ENCODE assay signal across 14 cellular contexts in genomic region chr11:15824060-15824459, GRCh38.
A peak's percentile ranks its signal among the peaks of the same experiment; 100 is the strongest.
DNase-seq lines count a peak whose midpoint lies in the region; ATAC-seq and TF ChIP-seq lines count a peak whose summit lies in the region.
"Had no signal": no experiment of that assay in that cellular context is flagged by ENCODE, and none has a peak within 500 bp of the region (broad histone marks: within the 10 kb centered on the region; RNA-seq: fewer than 3 reads in every experiment).

No MANE protein-coding gene starts in this region.

- intact Hi-C loops in A673 (cut with micrococcal nuclease; ENCODE audit: unreplicated experiment), result loop anchor here (10.0 kb wide), 1 partner anchor 549 kb away; no protein-coding TSS in a partner anchor
- intact Hi-C loops in right cardiac atrium (cut with DNase I), result loop anchor here in 2 of 4 donors (10.0 kb wide), 2 partner anchors 161 to 781 kb away; no protein-coding TSS in a partner anchor

- no peak overlapping the region for H3K4ac ChIP-seq in mesenchymal stem cell (ENCODE audit: low read depth in 1 of 2, low read length in 2 of 2)
- no peak overlapping the region for H3K4ac ChIP-seq in H9 (ENCODE audit: low read depth, low read length)

- H3K9me3 ChIP-seq in AG04450 (ENCODE audit: control insufficient read depth, insufficient read depth, low read length), result peaks cover 3% of the 10 kb centered on the region
- H3K9me3 ChIP-seq in adipocyte (ENCODE audit: control insufficient read depth, low read length), result no peaks in the 10 kb centered on the region
- no peaks in the 10 kb centered on the region for H3K9me3 ChIP-seq in fibroblast of lung (ENCODE audit: control insufficient read depth, insufficient read depth, low read depth, low read length)
- peaks cover 4% of the 10 kb centered on the region for H3K9me3 ChIP-seq in mesenchymal stem cell (ENCODE audit: control insufficient read depth, low read length)
- no peaks in the 10 kb centered on the region for H3K9me3 ChIP-seq in A673 (ENCODE audit: low read depth, low read length, poor library complexity, severe bottlenecking)
- H3K9me3 ChIP-seq in H9 (ENCODE audit: control insufficient read depth, low read depth, low read length), result no peaks in the 10 kb centered on the region
- no peaks in the 10 kb centered on the region for H3K9me3 ChIP-seq in right cardiac atrium (ENCODE audit: control insufficient read depth, low read length)
- H3K9me3 ChIP-seq: BLaER1 treated with 17β-estradiol and CSF1 and Interleukin-3, amounts not matched to agents 10 nM and 100 nM had no signal

- H3K79me2 ChIP-seq in fibroblast of lung (ENCODE audit: control insufficient read depth, insufficient read depth, low read length) (no peaks in the 10 kb centered on the region), H9 (ENCODE audit: insufficient read depth, low read length) (no peaks in the 10 kb centered on the region)

- H2BK12ac ChIP-seq in mesenchymal stem cell (ENCODE audit: low read length in 2 of 2) (no peak overlapping the region), H9 (ENCODE audit: insufficient read length, low read depth, low read length) (no peak overlapping the region)

- H2BK20ac ChIP-seq in H9 (ENCODE audit: low read depth, low read length, poor library complexity, severe bottlenecking), result no peak overlapping the region

- H4K8ac ChIP-seq in mesenchymal stem cell (ENCODE audit: low read length) (no peak overlapping the region), H9 (replicated peaks; ENCODE audit: insufficient read length, low read depth, low read length) (no peak overlapping the region)

- no peaks in the 10 kb centered on the region for H3K9me3 Mint-ChIP-seq in H9
- H3K9me3 Mint-ChIP-seq: GM23338 had no signal

- no peak overlapping the region for H3T11ph ChIP-seq in H9 (ENCODE audit: low read length)

- H4K20me1 ChIP-seq in fibroblast of lung (ENCODE audit: control insufficient read depth, extremely low read depth, insufficient read depth, low read length) (no peaks in the 10 kb centered on the region), H9 (ENCODE audit: control insufficient read depth, insufficient read depth, insufficient read length) (no peaks in the 10 kb centered on the region)
- H4K20me1 ChIP-seq: BLaER1 treated with 17β-estradiol and CSF1 and Interleukin-3, amounts not matched to agents 10 nM and 100 nM had no signal

- H3K9ac ChIP-seq in adipocyte (ENCODE audit: low read length) (no peak overlapping the region), fibroblast of lung (ENCODE audit: insufficient read depth, low read length) (no peak overlapping the region), mesenchymal stem cell (ENCODE audit: low read length) (no peak overlapping the region), H9 (ENCODE audit: extremely low read depth, insufficient read length, low read length) (no peak overlapping the region)
- H3K9ac ChIP-seq: BLaER1 treated with 17β-estradiol and CSF1 and Interleukin-3, amounts not matched to agents 10 nM and 100 nM had no signal

- H3K23ac ChIP-seq in mesenchymal stem cell (ENCODE audit: low read length in 2 of 2) (no peak overlapping the region), H9 (ENCODE audit: insufficient read length, low read depth, low read length) (no peak overlapping the region)

- H3K56ac ChIP-seq in H9 (ENCODE audit: insufficient read length, low read depth, low read length), result no peak overlapping the region

- no peaks in the 10 kb centered on the region for H3K4me1 ChIP-seq in adipocyte (ENCODE audit: control insufficient read depth, insufficient read depth, low read length)
- no peaks in the 10 kb centered on the region for H3K4me1 ChIP-seq in fibroblast of lung (ENCODE audit: control insufficient read depth, extremely low read depth, insufficient read depth, low read length)
- H3K4me1 ChIP-seq in mesenchymal stem cell (ENCODE audit: control insufficient read depth, insufficient read depth, low read depth, low read length), result no peaks in the 10 kb centered on the region
- H3K4me1 ChIP-seq in A673 (ENCODE audit: insufficient read depth, low read length, poor library complexity, severe bottlenecking), result peaks cover 20% of the 10 kb centered on the region
- no peaks in the 10 kb centered on the region for H3K4me1 ChIP-seq in H9 (ENCODE audit: insufficient read depth, low read length)
- peaks cover 3% of the 10 kb centered on the region for H3K4me1 ChIP-seq in right cardiac atrium (ENCODE audit: control insufficient read depth, insufficient read depth, low read length)

- WGBS in mesenchymal stem cell, result 42% methylated on average over 1 of the region's 1 CpG
- no CpG with 5 or more reads among the region's 1 CpG for whole genome bisulfite sequencing in H9 (ENCODE audit: extremely low coverage, insufficient read length, low lambda C conversion rate)
- WGBS in right cardiac atrium, result 89% methylated on average over 1 of the region's 1 CpG

- H3K27me3 Mint-ChIP-seq in H9 (ENCODE audit: low read depth), result peaks cover 9% of the 10 kb centered on the region
- H3K27me3 Mint-ChIP-seq: CD4-positive, CD25-positive, alpha-beta regulatory T cell had no signal

- H3K79me1 ChIP-seq in mesenchymal stem cell (replicated peaks; ENCODE audit: low read length, poor library complexity, severe bottlenecking), result no peaks in the 10 kb centered on the region
- no peaks in the 10 kb centered on the region for H3K79me1 ChIP-seq in H9 (ENCODE audit: insufficient read depth, low read depth, low read length, poor library complexity, severe bottlenecking)

- POLR2A ChIA-PET in AG04450 (lab: Yijun Ruan, JAX) (no interaction called here), A673 (lab: Charles Lee; ENCODE audit: low non-redundant PET) (no interaction called here)

- H3K14ac ChIP-seq in mesenchymal stem cell (ENCODE audit: low read length in 2 of 2) (no peak overlapping the region), H9 (ENCODE audit: insufficient read depth, low read length) (no peak overlapping the region)

- CTCF ChIA-PET in AG04450 (lab: Charles Lee), result interaction anchor here (0.6 to 1.2 kb wide), 2 partner anchors 63 to 175 kb away, joined by 3 read pairs; no protein-coding TSS in a partner anchor
- CTCF ChIA-PET in A673 (lab: Charles Lee), result no interaction called here

- H3K18ac ChIP-seq in mesenchymal stem cell (ENCODE audit: low read depth in 1 of 2, low read length in 2 of 2), result no peak overlapping the region
- no peak overlapping the region for H3K18ac ChIP-seq in H9 (ENCODE audit: insufficient read length, low read depth, low read length)

- H3K27ac Mint-ChIP-seq in H9, result no peak overlapping the region
- H3K27ac Mint-ChIP-seq: CD4-positive, CD25-positive, alpha-beta regulatory T cell; GM23338 had no signal

- no TSS peak for BruUV-seq in A673 (replicated peaks; lab: Mats Ljungman, UMichigan)

- H3K27me3 ChIP-seq in AG04450 (ENCODE audit: control insufficient read depth, insufficient read depth, low read length), result no peaks in the 10 kb centered on the region
- peaks cover 5% of the 10 kb centered on the region for H3K27me3 ChIP-seq in adipocyte (replicated peaks; ENCODE audit: control insufficient read depth, insufficient read depth, low read length)
- no peaks in the 10 kb centered on the region for H3K27me3 ChIP-seq in fibroblast of lung (ENCODE audit: control insufficient read depth, insufficient read depth, low read length)
- H3K27me3 ChIP-seq in mesenchymal stem cell (ENCODE audit: control insufficient read depth in 1 of 2, insufficient read depth in 1 of 2, low read length in 2 of 2), result peaks cover 0 to 3% of the 10 kb centered on the region in 2 experiments
- H3K27me3 ChIP-seq in A673 (replicated peaks; ENCODE audit: insufficient read depth, low read depth, low read length, poor library complexity), result no peaks in the 10 kb centered on the region
- H3K27me3 ChIP-seq in H9 (ENCODE audit: insufficient read depth, low read length), result no peaks in the 10 kb centered on the region
- H3K27me3 ChIP-seq in right cardiac atrium (ENCODE audit: control insufficient read depth, insufficient read depth), result no peaks in the 10 kb centered on the region
- H3K27me3 ChIP-seq: BLaER1 treated with 17β-estradiol and CSF1 and Interleukin-3, amounts not matched to agents 10 nM and 100 nM had no signal

- H3K36me3 ChIP-seq in adipocyte (ENCODE audit: control insufficient read depth, insufficient read depth, low read length, severe bottlenecking) (no peaks in the 10 kb centered on the region), fibroblast of lung (ENCODE audit: control insufficient read depth, insufficient read depth, low read length) (no peaks in the 10 kb centered on the region), mesenchymal stem cell (ENCODE audit: control insufficient read depth in 1 of 2, insufficient read depth in 2 of 2, low read depth in 1 of 2, low read length in 2 of 2) (no peaks in the 10 kb centered on the region), A673 (ENCODE audit: insufficient read depth, low read length, poor library complexity, severe bottlenecking) (no peaks in the 10 kb centered on the region)
- H3K36me3 ChIP-seq: BLaER1 treated with 17β-estradiol and CSF1 and Interleukin-3, amounts not matched to agents 10 nM and 100 nM had no signal

- no peak overlapping the region for H2AK5ac ChIP-seq in mesenchymal stem cell (ENCODE audit: low read length, severe bottlenecking)
- H2AK5ac ChIP-seq in H9 (ENCODE audit: insufficient read length, low read length), result no peak overlapping the region

- H3K4me1 Mint-ChIP-seq in H9, result peaks cover 0 to 3% of the 10 kb centered on the region in 2 experiments; a peak in 1 of 4 replicates
- H3K4me1 Mint-ChIP-seq: CD4-positive, CD25-positive, alpha-beta regulatory T cell had no signal

- peak overlapping the region; percentile 12 for H3K27ac ChIP-seq in AG04450 (ENCODE audit: low read depth, low read length)
- H3K27ac ChIP-seq in fibroblast of lung (ENCODE audit: insufficient read depth, low read length), result no peak overlapping the region
- H3K27ac ChIP-seq in mesenchymal stem cell (ENCODE audit: low read length, poor library complexity, severe bottlenecking), result no peak overlapping the region
- H3K27ac ChIP-seq in A673 (ENCODE audit: low read depth, low read length, poor library complexity, severe bottlenecking), result no peak overlapping the region
- no peak overlapping the region for H3K27ac ChIP-seq in H9 (ENCODE audit: insufficient read length, low read depth, low read length)
- H3K27ac ChIP-seq in right cardiac atrium (ENCODE audit: low read length), result no peak overlapping the region
- H3K27ac ChIP-seq: 22Rv1; BLaER1 treated with 17β-estradiol and CSF1 and Interleukin-3, amounts not matched to agents 10 nM and 100 nM had no signal

- no peak overlapping the region for H4K5ac ChIP-seq in H9 (ENCODE audit: insufficient read length, low read depth, low read length)

- H4K91ac ChIP-seq in mesenchymal stem cell (ENCODE audit: low read length) (no peak overlapping the region), H9 (ENCODE audit: insufficient read length, low read depth, low read length) (no peak overlapping the region)

- no peak overlapping the region for H3K4me2 ChIP-seq in fibroblast of lung (ENCODE audit: extremely low read depth, insufficient read depth, low read length)
- no peak overlapping the region for H3K4me2 ChIP-seq in mesenchymal stem cell (ENCODE audit: low read length, poor library complexity, severe bottlenecking)
- no peak overlapping the region for H3K4me2 ChIP-seq in H9 (ENCODE audit: insufficient read depth, insufficient read length, low read length)
- H3K4me2 ChIP-seq: BLaER1 treated with 17β-estradiol and CSF1 and Interleukin-3, amounts not matched to agents 10 nM and 100 nM; GM23338 had no signal

- no peaks in the 10 kb centered on the region; a peak in 1 of 7 replicates for H3K36me3 Mint-ChIP-seq in H9 (ENCODE audit: insufficient read depth in 1 of 3, low read depth in 3 of 3)
- H3K36me3 Mint-ChIP-seq: CD4-positive, CD25-positive, alpha-beta regulatory T cell had no signal

- H3K23me2 ChIP-seq in H9 (ENCODE audit: insufficient read length, low read depth, low read length, poor library complexity, severe bottlenecking), result no peaks in the 10 kb centered on the region

- TF ChIP-seq CTCF in AG04450 (IDR thresholded peaks at IDR 0.05; ENCODE audit: low read depth, low read length), result no peak
- TF ChIP-seq CTCF in fibroblast of lung (conservative IDR thresholded peaks at IDR 0.05 in 1 of 2, IDR thresholded peaks at IDR 0.05 in 1 of 2; ENCODE audit: low read depth in 1 of 2, low read length in 2 of 2), result no peak
- no peak for TF ChIP-seq CTCF in A673 (conservative IDR thresholded peaks at IDR 0.05; ENCODE audit: low read depth, low read length)
- TF ChIP-seq CTCF in H9 (conservative IDR thresholded peaks at IDR 0.05), result no peak

- H2AFZ ChIP-seq in fibroblast of lung (ENCODE audit: low read length), result no peak overlapping the region
- H2AFZ ChIP-seq in mesenchymal stem cell (ENCODE audit: low read depth, low read length), result no peak overlapping the region
- no peak overlapping the region for H2AFZ ChIP-seq in H9 (ENCODE audit: low read length)
- H2AFZ ChIP-seq: GM23338 had no signal

- no peak overlapping the region for H2BK15ac ChIP-seq in mesenchymal stem cell (ENCODE audit: low read depth, poor library complexity, severe bottlenecking)
- no peak overlapping the region for H2BK15ac ChIP-seq in H9 (ENCODE audit: low read depth, low read length)

- H3K4me3 ChIP-seq in AG04450 (ENCODE audit: low read depth, low read length), result no peak overlapping the region
- H3K4me3 ChIP-seq in adipocyte (ENCODE audit: low read length), result no peak overlapping the region
- H3K4me3 ChIP-seq in fibroblast of lung (replicated peaks in 1 of 4; ENCODE audit: control extremely low read depth in 1 of 4, insufficient read depth in 1 of 4, low read depth in 3 of 4, low read length in 4 of 4), result no peak overlapping the region
- no peak overlapping the region for H3K4me3 ChIP-seq in mesenchymal stem cell (ENCODE audit: insufficient read depth in 1 of 2, low read depth in 1 of 2, low read length in 2 of 2)
- no peak overlapping the region for H3K4me3 ChIP-seq in A673 (ENCODE audit: low read depth, low read length, poor library complexity, severe bottlenecking)
- no peak overlapping the region for H3K4me3 ChIP-seq in right cardiac atrium (ENCODE audit: low read length)
- H3K4me3 ChIP-seq: BLaER1 treated with 17β-estradiol and CSF1 and Interleukin-3, amounts not matched to agents 10 nM and 100 nM; GM12878; GM23338 had no signal

- no peak overlapping the region for H2BK120ac ChIP-seq in mesenchymal stem cell (ENCODE audit: low read depth, low read length)
- H2BK120ac ChIP-seq in H9 (ENCODE audit: low read depth, low read length, poor library complexity, severe bottlenecking), result no peak overlapping the region

- no peak overlapping the region for H2BK5ac ChIP-seq in mesenchymal stem cell (ENCODE audit: low read depth, low read length, poor library complexity, severe bottlenecking)
- no peak overlapping the region for H2BK5ac ChIP-seq in H9 (ENCODE audit: insufficient read length, low read length)

- H3K4me3 Mint-ChIP-seq in H9, result no peak overlapping the region
- H3K4me3 Mint-ChIP-seq: CD4-positive, CD25-positive, alpha-beta regulatory T cell; GM23338 had no signal

- DNase-seq in AG04450 (ENCODE audit: low read depth, low spot score), result peak; percentile 56
- peak; percentile 40 for DNase-seq in adipocyte (ENCODE audit: low read depth)
- DNase-seq in fibroblast of lung (ENCODE audit: low read depth in 2 of 2), result peak; percentile 46 to 75
- DNase-seq in mesenchymal stem cell, result peak; percentile 26
- no peak for DNase-seq in A673 (ENCODE audit: low spot score)
- DNase-seq in H9, result no peak
- DNase-seq in right cardiac atrium, result no peak
- DNase-seq: CD4-positive, CD25-positive, alpha-beta regulatory T cell; DMS53; H7 had no signal

- ATAC-seq in right cardiac atrium, result no peak
- ATAC-seq: GM12878, GM23338 had no signal

Comparison
In these comparisons a context has a peak if more than half of its experiments do, and no peak if none do; other contexts are left out.
1. DNase-seq: peak in AG04450 (single experiment), adipocyte (single experiment), fibroblast of lung (2 of 2) and mesenchymal stem cell (single experiment); none in A673 (single experiment), H9 (single experiment) and right cardiac atrium (0 of 3).